Comparison of ENCODE assay signal across 26 cellular contexts in the genomic region with DNA sequence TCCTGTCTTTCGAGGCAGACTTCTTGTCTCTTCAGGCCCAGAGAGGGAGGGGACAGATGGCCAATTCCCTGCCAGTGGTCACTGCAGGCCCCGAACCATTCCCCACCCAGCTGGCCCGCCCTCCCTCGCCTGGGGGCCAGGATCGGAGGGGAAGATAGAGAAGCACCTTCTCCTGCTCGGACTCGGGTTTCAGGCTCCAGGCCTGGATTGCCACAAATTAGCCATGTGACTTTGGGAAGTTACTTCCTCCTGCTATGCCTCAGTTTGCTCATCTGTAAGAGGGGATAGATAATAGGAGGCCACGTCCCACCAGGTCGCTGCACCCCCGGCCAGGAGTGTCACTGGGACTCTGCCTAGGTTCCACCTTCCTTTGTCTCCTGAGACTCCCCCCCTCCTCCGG.
"Had no signal": no experiment of that assay in that cellular context is flagged by ENCODE, and none has a peak within 500 bp of the region (broad histone marks: within the 10 kb centered on the region; RNA-seq: fewer than 3 reads in every experiment).

No MANE protein-coding gene starts in this region.

- H3K27ac Mint-ChIP-seq: neural progenitor cell; stimulated activated naive B cell treated with anti-CD40 and anti-IgM and Interleukin-4, amounts not matched to agents 10 μg/mL and 1 μg/mL and 100 μg/mL, for 72 hours; stimulated activated naive CD8-positive, alpha-beta T cell treated with anti-CD3 and anti-CD28 coated beads, Interleukin-15, amount 100 ng/mL, for 72 hours had no signal

- H3K36me3 ChIP-seq: esophagus muscularis mucosa, heart right ventricle, lower lobe of right lung, neural progenitor cell, suprapubic skin, transverse colon, upper lobe of right lung, uterus had no signal

- H3K9me3 ChIP-seq: esophagus muscularis mucosa, lower lobe of right lung, psoas muscle, suprapubic skin, transverse colon, upper lobe of right lung, uterus had no signal

- H3K36me3 Mint-ChIP-seq: stimulated activated naive B cell treated with anti-CD40 and anti-IgM and Interleukin-4, amounts not matched to agents 10 μg/mL and 1 μg/mL and 100 μg/mL, for 72 hours had no signal

- H3K4me3 Mint-ChIP-seq: naive thymus-derived CD8-positive, alpha-beta T cell; neural progenitor cell; stimulated activated naive B cell treated with anti-CD40 and anti-IgM and Interleukin-4, amounts not matched to agents 10 μg/mL and 1 μg/mL and 100 μg/mL, for 72 hours; stimulated activated naive CD8-positive, alpha-beta T cell treated with anti-CD3 and anti-CD28 coated beads, Interleukin-15, amount 100 ng/mL, for 72 hours had no signal

- H3K9ac ChIP-seq: neural progenitor cell had no signal

- H3K4me3 ChIP-seq: coronary artery, esophagus muscularis mucosa, heart right ventricle, lower lobe of right lung, psoas muscle, skin epidermis, suprapubic skin, transverse colon, upper lobe of right lung, uterus had no signal

- H3K27ac ChIP-seq: coronary artery, esophagus muscularis mucosa, heart right ventricle, lower lobe of right lung, neural progenitor cell, psoas muscle, skin epidermis, suprapubic skin, transverse colon, upper lobe of right lung, uterus had no signal

- DNase-seq: dermis blood vessel endothelial cell; effector memory CD4-positive, alpha-beta T cell; foreskin melanocyte; glutamatergic neuron; heart right ventricle; hippocampal formation; left ventricle myocardium superior; nucleus accumbens; psoas muscle; right cardiac atrium; stimulated activated CD4-positive, alpha-beta T cell treated with anti-CD3 and anti-CD28 coated beads, Interleukin-15, amount 100 ng/mL, for 24 hours; stimulated activated CD4-positive, alpha-beta T cell treated with anti-CD3 and anti-CD28 coated beads, Interleukin-2, amount 100 ng/mL, for 48 hours; stimulated activated naive B cell treated with anti-CD40 and anti-IgM and Interleukin-4, amounts not matched to agents 10 μg/mL and 1 μg/mL and 100 μg/mL, for 72 hours; stimulated activated naive CD8-positive, alpha-beta T cell treated with anti-CD3 and anti-CD28 coated beads, Interleukin-15, amount 100 ng/mL, for 72 hours; transverse colon; uterus had no signal

- ATAC-seq: naive thymus-derived CD8-positive, alpha-beta T cell; stimulated activated naive B cell treated with anti-CD40 and anti-IgM and Interleukin-4, amounts not matched to agents 10 μg/mL and 1 μg/mL and 100 μg/mL, for 72 hours; stimulated activated naive CD8-positive, alpha-beta T cell treated with anti-CD3 and anti-CD28 coated beads, Interleukin-15, amount 100 ng/mL, for 72 hours had no signal

- H3K27me3 ChIP-seq: neural progenitor cell, uterus had no signal

- FAIRE-seq: endothelial cell of umbilical vein, islet of Langerhans had no signal

- H3K4me1 ChIP-seq: psoas muscle, upper lobe of right lung, uterus had no signal
